Comparison of ENCODE assay signal across 10 cellular contexts in genomic region chr6:75604294-75604693, GRCh38. TPM values are rescaled to one million over a fixed set of nuclear protein-coding genes. Genes with fewer than 3 reads are reported as not detected.
DNase-seq lines count a peak whose midpoint lies in the region; ATAC-seq, FAIRE-seq and TF ChIP-seq lines count a peak whose summit lies in the region.
"Had no signal": no experiment of that assay in that cellular context is flagged by ENCODE, and none has a peak within 500 bp of the region (broad histone marks: within the 10 kb centered on the region; RNA-seq: fewer than 3 reads in every experiment).

No MANE protein-coding gene starts in this region.

- H2AK5ac ChIP-seq in H1 (ENCODE audit: low read depth, low read length) (no peak overlapping the region), trophoblast cell (ENCODE audit: low read length) (no peak overlapping the region)

- TF ChIP-seq CTCF in DOHH2 (IDR thresholded peaks at IDR 0.05; ENCODE audit: low read depth, low read length, poor library complexity, severe bottlenecking) (no peak), H1 (IDR thresholded peaks at IDR 0.05; ENCODE audit: control extremely low read depth in 1 of 3, insufficient read depth in 1 of 3, low read depth in 1 of 3, low read length in 3 of 3) (no peak)

- H3K4me1 ChIP-seq in DOHH2 (ENCODE audit: control insufficient read depth, low read length) = peaks cover 59% of the 10 kb centered on the region
- H3K4me1 ChIP-seq in H1 (replicated peaks in 1 of 4; ENCODE audit: control insufficient read depth in 3 of 4, insufficient read depth in 4 of 4, low read length in 3 of 4) = peaks cover 0 to 10% (median 2%) of the 10 kb centered on the region in 4 experiments; a peak in 3 of 7 replicates
- H3K4me1 ChIP-seq in trophoblast cell (ENCODE audit: control insufficient read depth in 1 of 2, insufficient read depth in 2 of 2, low read length in 2 of 2) = peaks cover 3 to 5% of the 10 kb centered on the region in 2 experiments

- H2BK20ac ChIP-seq in H1 (ENCODE audit: low read length) = no peak overlapping the region

- H3K79me1 ChIP-seq in H1 (ENCODE audit: low read depth, low read length) (peaks cover 2% of the 10 kb centered on the region; the same call in 1 of the 2 replicates), trophoblast cell (ENCODE audit: low read length) (peaks cover 14% of the 10 kb centered on the region)

- WGBS in H1 (ENCODE audit: extremely low coverage in 1 of 2, insufficient coverage in 1 of 2, insufficient read length in 1 of 2, insufficient replicate concordance in 2 of 2, low coverage in 1 of 2, low lambda C conversion rate in 2 of 2, missing lambda C conversion rate in 1 of 2), 2 experiments = 92% methylated on average over 16 of the region's 16 CpGs; no CpG with 5 or more reads in 1 of the 2 experiments
- WGBS in trophoblast cell (ENCODE audit: extremely low coverage, insufficient coverage, insufficient read length) = no CpG with 5 or more reads among the region's 16 CpGs

- H3K4me2 ChIP-seq in DOHH2 (ENCODE audit: low read length) (peak overlapping the region; percentile 86), H1 (ENCODE audit: insufficient read depth in 1 of 2, low read depth in 2 of 2, low read length in 2 of 2) (peak overlapping the region; percentile 75 to 81; a peak in 2 of 4 replicates), trophoblast cell (ENCODE audit: low read length) (peak overlapping the region; percentile 47)

- no peak overlapping the region for H3K4ac ChIP-seq in H1 (replicated peaks; ENCODE audit: insufficient read length, low read depth, low read length)
- peak overlapping the region; percentile 95 for H3K4ac ChIP-seq in trophoblast cell (ENCODE audit: low read depth, low read length)

- no peak for TF ChIP-seq POLR2A in H1 (IDR thresholded peaks at IDR 0.05; ENCODE audit: control extremely low read depth in 1 of 2, low read depth in 2 of 2, low read length in 2 of 2)

- H2BK15ac ChIP-seq in H1 (ENCODE audit: low read length) = no peak overlapping the region

- no peaks in the 10 kb centered on the region for H3K9me2 ChIP-seq in DOHH2 (replicated peaks; ENCODE audit: control insufficient read depth, low read length)

- H4K20me1 ChIP-seq in DOHH2 (ENCODE audit: control insufficient read depth, insufficient read depth, low read depth, low read length) = peaks cover 22% of the 10 kb centered on the region
- H4K20me1 ChIP-seq in H1 (replicated peaks in 1 of 2; ENCODE audit: control insufficient read depth in 1 of 2, insufficient read depth in 2 of 2, low read length in 2 of 2) = peaks cover 1 to 10% of the 10 kb centered on the region in 2 experiments

- DNase-seq in NOMO-1 (lab: John Stamatoyannopoulos, UW; ENCODE audit: unreplicated experiment in 2 of 2) = peak; percentile 48 to 65
- no peak for DNase-seq in H1 (ENCODE audit: low read depth in 1 of 2, low spot score in 2 of 2)
- no peak for DNase-seq in trophoblast cell
- no peak for DNase-seq in germinal center (ENCODE audit: low spot score)
- no peak for DNase-seq in KG1 (lab: John Stamatoyannopoulos, UW)
- DNase-seq: activated gamma-delta T cell treated with Interleukin-2 at 50 U/mL for 16 hours, NCI-H774 had no signal

- FAIRE-seq in H1 (lab: Jason Lieb, UNC) = no peak

- H3K9me3 ChIP-seq in DOHH2 (ENCODE audit: control insufficient read depth, insufficient read depth, low read length) = no peaks in the 10 kb centered on the region
- H3K9me3 ChIP-seq in H1 (ENCODE audit: insufficient read depth in 2 of 2, low read depth in 1 of 2, low read length in 1 of 2) = no peaks in the 10 kb centered on the region
- H3K9me3 ChIP-seq in trophoblast cell (ENCODE audit: insufficient read depth, low read depth, low read length) = no peaks in the 10 kb centered on the region

- H3K9ac ChIP-seq in H1 (replicated peaks in 1 of 4; ENCODE audit: extremely low read depth in 1 of 4, low read depth in 3 of 4, low read length in 3 of 4) = no peak overlapping the region
- H3K9ac ChIP-seq in trophoblast cell (ENCODE audit: low read length) = no peak overlapping the region

- H3K14ac ChIP-seq in H1 (ENCODE audit: insufficient read length) = no peak overlapping the region
- no peak overlapping the region for H3K14ac ChIP-seq in trophoblast cell (ENCODE audit: low read length)

- no peaks in the 10 kb centered on the region; the same call in 1 of the 2 replicates for H3K23me2 ChIP-seq in H1 (ENCODE audit: low read depth, low read length)

- CTCF ChIA-PET in H1 (lab: Charles Lee; ENCODE audit: partially characterized antibody) = no interaction called here

- H3F3A ChIP-seq in DOHH2 (ENCODE audit: control insufficient read depth, insufficient read depth) = peaks cover 11% of the 10 kb centered on the region

- H4K91ac ChIP-seq in H1 (replicated peaks; ENCODE audit: insufficient read length, low read length) (no peak overlapping the region), trophoblast cell (ENCODE audit: low read depth, low read length) (no peak overlapping the region)

- H3K36me3 ChIP-seq in DOHH2 (ENCODE audit: control insufficient read depth, low read length) (peaks cover 25% of the 10 kb centered on the region), H1 (ENCODE audit: control insufficient read depth in 2 of 4, insufficient read depth in 4 of 4, low read length in 3 of 4) (no peaks in the 10 kb centered on the region), trophoblast cell (ENCODE audit: control insufficient read depth in 1 of 2, insufficient read depth in 2 of 2, low read length in 2 of 2) (peaks cover 0 to 4% of the 10 kb centered on the region in 2 experiments)

- H4K12ac ChIP-seq in trophoblast cell (ENCODE audit: low read depth, low read length) = no peak overlapping the region

- H3K23ac ChIP-seq in H1 (ENCODE audit: insufficient read length) = no peak overlapping the region
- H3K23ac ChIP-seq in trophoblast cell (ENCODE audit: low read length) = no peak overlapping the region

- no peak overlapping the region for H2BK120ac ChIP-seq in H1 (replicated peaks; ENCODE audit: low read depth, low read length)
- no peak overlapping the region for H2BK120ac ChIP-seq in trophoblast cell (ENCODE audit: insufficient read depth, low read length, poor library complexity)

- no peak overlapping the region for H4K5ac ChIP-seq in H1 (ENCODE audit: insufficient read length, low read depth, low read length)

- no peak for TF ChIP-seq RAD21 in H1 (IDR thresholded peaks at IDR 0.05 in 1 of 2, conservative IDR thresholded peaks at IDR 0.05 in 1 of 2; ENCODE audit: low read depth in 2 of 2, low read length in 2 of 2)

- H2AFZ ChIP-seq in H1 (ENCODE audit: low read length) (no peak overlapping the region), trophoblast cell (ENCODE audit: insufficient read depth, low read length, poor library complexity) (no peak overlapping the region)

- peak overlapping the region; percentile 74; the same call in 1 of the 2 replicates for H4K8ac ChIP-seq in H1 (ENCODE audit: extremely low read depth, insufficient read depth, low read length)
- H4K8ac ChIP-seq in trophoblast cell (ENCODE audit: low read depth, low read length) = no peak overlapping the region

- no peak for TF ChIP-seq EP300 in H1 (IDR thresholded peaks at IDR 0.05; ENCODE audit: borderline replicate concordance in 1 of 2, low read depth in 2 of 2, low read length in 2 of 2)

- no peak overlapping the region for H3K56ac ChIP-seq in H1 (replicated peaks; ENCODE audit: insufficient read length, low read depth, low read length)

- POLR2A ChIA-PET in H1 (lab: Charles Lee; ENCODE audit: partially characterized antibody) = interaction anchor here (0.6 to 3.3 kb wide), 6 partner anchors 8 to 270 kb away, joined by 3 to 48 read pairs (median 7); no protein-coding TSS in a partner anchor

- H2BK5ac ChIP-seq in H1 (ENCODE audit: low read depth, low read length) (no peak overlapping the region), trophoblast cell (ENCODE audit: low read depth, low read length, poor library complexity) (no peak overlapping the region)

- H3K79me2 ChIP-seq in DOHH2 (ENCODE audit: control insufficient read depth, low read length) = peaks cover 84% of the 10 kb centered on the region
- H3K79me2 ChIP-seq in H1 (ENCODE audit: control insufficient read depth in 1 of 2, insufficient read depth in 2 of 2, low read length in 2 of 2) = peaks cover 44 to 84% of the 10 kb centered on the region in 2 experiments
- peaks cover 27% of the 10 kb centered on the region for H3K79me2 ChIP-seq in trophoblast cell (ENCODE audit: control insufficient read depth, insufficient read depth, low read length, poor library complexity)

- no peak overlapping the region for H2BK12ac ChIP-seq in H1 (ENCODE audit: low read depth, low read length)
- no peak overlapping the region for H2BK12ac ChIP-seq in trophoblast cell (ENCODE audit: low read length)

- no peak overlapping the region for H3K27ac ChIP-seq in DOHH2 (ENCODE audit: low read depth, low read length)
- H3K27ac ChIP-seq in H1 (ENCODE audit: low read depth, low read length) = no peak overlapping the region
- no peak overlapping the region for H3K27ac ChIP-seq in trophoblast cell (ENCODE audit: low read depth, low read length)

- H3K18ac ChIP-seq in H1 (ENCODE audit: extremely low read depth, low read length) (no peak overlapping the region), trophoblast cell (ENCODE audit: low read length) (no peak overlapping the region)

- H3K27me3 ChIP-seq in DOHH2 (ENCODE audit: control insufficient read depth, low read length) = no peaks in the 10 kb centered on the region
- H3K27me3 ChIP-seq in H1 (replicated peaks in 1 of 4; ENCODE audit: control insufficient read depth in 3 of 4, extremely low read depth in 1 of 4, insufficient read depth in 3 of 4, low read length in 3 of 4) = no peaks in the 10 kb centered on the region
- H3K27me3 ChIP-seq in trophoblast cell (ENCODE audit: insufficient read depth, low read length) = no peaks in the 10 kb centered on the region

- ATAC-seq in GM18909 (IDR thresholded peaks at IDR 0.05; ENCODE audit: poor library complexity, unreplicated experiment) (no peak), GM21423 (IDR thresholded peaks at IDR 0.05; ENCODE audit: unreplicated experiment) (no peak)

- H3K4me3 ChIP-seq in DOHH2 (ENCODE audit: low read length) (peak overlapping the region; percentile 95), H1 (ENCODE audit: extremely low read depth in 1 of 4, insufficient read depth in 2 of 4, low read depth in 3 of 4, low read length in 4 of 4) (peak overlapping the region in 3 of 4 experiments; percentile 90 to 99 (median 93); a peak in 4 of 8 replicates), trophoblast cell (ENCODE audit: low read depth, low read length) (no peak overlapping the region)

TF ChIP-seq in H1, 55 proteins besides CTCF, POLR2A, EP300 and RAD21 (continues in another document):
- TF ChIP-seq CHD1 (IDR thresholded peaks at IDR 0.05; ENCODE audit: low read depth, low read length) = no peak

RNA-seq across cellular contexts. Expression of gene SENP6, which starts 2.6 kb away (rescaled TPM):
- 94.7 and 103 TPM in 2 replicates for total RNA-seq in H1 (2021; fragmentation: NEBNext Ultra II Directional; extraction: Animal tissue kit (Norgen Biotek cat#: 25700))
- polyA plus RNA-seq in H1 (2011; rRNA removed) = 10.8 and 13.8 TPM in 2 replicates
- polyA plus RNA-seq in H1 (2011; cell fraction: cytosol; rRNA removed) = 29.0 TPM
- 22.2 TPM for polyA plus RNA-seq in H1 (2011; cell fraction: nucleus; rRNA removed)
- polyA plus RNA-seq in H1 (2012, experiment 1 of 2) = 27.1 to 55.9 TPM (median 32.5 TPM) in 4 replicates
- 2.4 TPM for polyA plus RNA-seq in H1 (2012, experiment 2 of 2)
- 66.5 TPM for polyA plus RNA-seq in H1 (2013, experiment 1 of 2)
- polyA plus RNA-seq in H1 (2013, experiment 2 of 2) = 61.4 TPM
- 20.1 and 30.2 TPM in 2 replicates for polyA minus RNA-seq in H1 (2011; rRNA and poly(A)+ RNA removed)
- 35.5 TPM for polyA minus RNA-seq in H1 (2011; cell fraction: cytosol; rRNA and poly(A)+ RNA removed)
- 117 TPM for polyA minus RNA-seq in H1 (2011; cell fraction: nucleus; rRNA and poly(A)+ RNA removed)
- polyA plus RNA-seq in trophoblast cell (2013) = 50.3 and 51.1 TPM in 2 replicates

Comparison
In these comparisons a context has a peak if more than half of its experiments do, and no peak if none do; other contexts are left out.
1. DNase-seq: peak in NOMO-1 (2 of 2); none in H1 (0 of 2), trophoblast cell (0 of 2), germinal center (single experiment) and KG1 (single experiment).
2. Peak in every context shown above with its lines, with median percentiles within 50 percentile points of each other: H3K4me2 ChIP-seq.